1 cellular context compared by ENCODE assay signal in the genomic region with DNA sequence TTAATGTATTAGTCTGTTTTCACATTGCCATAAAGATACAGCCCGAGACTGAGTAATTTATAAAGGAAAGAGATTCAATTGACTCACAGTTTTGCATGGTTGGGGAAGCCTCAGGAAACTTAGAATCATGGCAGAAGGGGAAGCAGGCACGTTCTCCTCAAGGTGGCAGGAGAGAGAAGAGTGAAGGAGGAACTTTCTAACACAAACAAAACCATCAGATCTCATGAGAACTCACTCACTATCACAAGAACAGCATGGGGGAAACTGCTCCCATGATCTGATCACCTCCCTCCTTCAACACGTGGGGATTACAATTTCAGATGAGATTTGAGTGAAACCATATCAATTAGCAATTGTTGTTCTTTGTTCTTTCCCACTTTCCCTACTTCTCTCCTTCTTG.
A peak's percentile ranks its signal among the peaks of the same experiment; 100 is the strongest.
TF ChIP-seq lines count a peak whose summit lies in the region.

No MANE protein-coding gene starts in this region.

TF ChIP-seq in HEK293, 187 proteins besides CTCF, POLR2A, EP300 and RAD21:
- TF ChIP-seq, protein P1, sequence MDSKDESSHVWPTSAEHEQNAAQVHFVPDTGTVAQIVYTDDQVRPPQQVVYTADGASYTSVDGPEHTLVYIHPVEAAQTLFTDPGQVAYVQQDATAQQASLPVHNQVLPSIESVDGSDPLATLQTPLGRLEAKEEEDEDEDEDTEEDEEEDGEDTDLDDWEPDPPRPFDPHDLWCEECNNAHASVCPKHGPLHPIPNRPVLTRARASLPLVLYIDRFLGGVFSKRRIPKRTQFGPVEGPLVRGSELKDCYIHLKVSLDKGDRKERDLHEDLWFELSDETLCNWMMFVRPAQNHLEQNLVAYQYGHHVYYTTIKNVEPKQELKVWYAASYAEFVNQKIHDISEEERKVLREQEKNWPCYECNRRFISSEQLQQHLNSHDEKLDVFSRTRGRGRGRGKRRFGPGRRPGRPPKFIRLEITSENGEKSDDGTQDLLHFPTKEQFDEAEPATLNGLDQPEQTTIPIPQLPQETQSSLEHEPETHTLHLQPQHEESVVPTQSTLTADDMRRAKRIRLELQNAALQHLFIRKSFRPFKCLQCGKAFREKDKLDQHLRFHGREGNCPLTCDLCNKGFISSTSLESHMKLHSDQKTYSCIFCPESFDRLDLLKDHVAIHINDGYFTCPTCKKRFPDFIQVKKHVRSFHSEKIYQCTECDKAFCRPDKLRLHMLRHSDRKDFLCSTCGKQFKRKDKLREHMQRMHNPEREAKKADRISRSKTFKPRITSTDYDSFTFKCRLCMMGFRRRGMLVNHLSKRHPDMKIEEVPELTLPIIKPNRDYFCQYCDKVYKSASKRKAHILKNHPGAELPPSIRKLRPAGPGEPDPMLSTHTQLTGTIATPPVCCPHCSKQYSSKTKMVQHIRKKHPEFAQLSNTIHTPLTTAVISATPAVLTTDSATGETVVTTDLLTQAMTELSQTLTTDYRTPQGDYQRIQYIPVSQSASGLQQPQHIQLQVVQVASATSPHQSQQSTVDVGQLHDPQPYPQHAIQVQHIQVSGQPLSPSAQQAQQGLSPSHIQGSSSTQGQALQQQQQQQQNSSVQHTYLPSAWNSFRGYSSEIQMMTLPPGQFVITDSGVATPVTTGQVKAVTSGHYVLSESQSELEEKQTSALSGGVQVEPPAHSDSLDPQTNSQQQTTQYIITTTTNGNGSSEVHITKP (tag by site-specific recombination; IDR thresholded peaks at IDR 0.05): no peak
- TF ChIP-seq ZNF664 (tag by site-specific recombination; IDR thresholded peaks at IDR 0.05): no peak
- 0 out of 2 replicates have a peak, but pooled peaks have one; percentile 31 for TF ChIP-seq PRDM1 (tag by site-specific recombination; IDR thresholded peaks at IDR 0.05)
TF ChIP-seq in HEK293: peak in this region for 1.
